In the genomic region with DNA sequence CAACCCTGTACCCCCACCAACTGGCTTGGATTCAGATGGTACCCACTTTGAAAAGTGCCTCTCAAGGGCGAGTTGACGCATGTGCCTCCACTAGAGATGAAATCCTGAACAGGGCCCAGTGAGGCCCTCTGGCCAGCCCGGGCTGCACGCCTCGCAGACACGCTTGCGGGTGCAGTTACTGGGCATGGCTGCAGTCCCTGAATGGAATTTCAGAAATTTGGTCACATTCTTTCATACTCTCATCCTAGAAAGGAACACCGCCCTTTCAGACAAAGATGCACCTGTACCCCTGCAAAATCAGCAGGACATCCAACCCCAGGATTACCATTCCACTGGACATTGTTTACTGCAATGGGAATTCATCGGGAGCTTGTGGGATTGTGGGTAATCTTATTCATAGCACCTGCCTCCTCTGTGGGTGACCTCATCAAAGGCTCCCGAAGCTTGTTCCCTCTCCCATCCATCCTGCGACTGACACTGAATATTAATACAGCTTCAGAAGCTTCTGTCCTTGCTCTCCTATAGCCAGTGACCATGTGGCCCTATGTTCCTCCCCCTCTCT, we compare ENCODE assay signal across 1 cellular context.
A peak's percentile ranks its signal among the peaks of the same experiment; 100 is the strongest.
TF ChIP-seq lines count a peak whose summit lies in the region.

No MANE protein-coding gene starts in this region.

TF ChIP-seq in HepG2, 621 proteins besides CTCF, POLR2A, EP300 and RAD21:
- TF ChIP-seq, protein P1, sequence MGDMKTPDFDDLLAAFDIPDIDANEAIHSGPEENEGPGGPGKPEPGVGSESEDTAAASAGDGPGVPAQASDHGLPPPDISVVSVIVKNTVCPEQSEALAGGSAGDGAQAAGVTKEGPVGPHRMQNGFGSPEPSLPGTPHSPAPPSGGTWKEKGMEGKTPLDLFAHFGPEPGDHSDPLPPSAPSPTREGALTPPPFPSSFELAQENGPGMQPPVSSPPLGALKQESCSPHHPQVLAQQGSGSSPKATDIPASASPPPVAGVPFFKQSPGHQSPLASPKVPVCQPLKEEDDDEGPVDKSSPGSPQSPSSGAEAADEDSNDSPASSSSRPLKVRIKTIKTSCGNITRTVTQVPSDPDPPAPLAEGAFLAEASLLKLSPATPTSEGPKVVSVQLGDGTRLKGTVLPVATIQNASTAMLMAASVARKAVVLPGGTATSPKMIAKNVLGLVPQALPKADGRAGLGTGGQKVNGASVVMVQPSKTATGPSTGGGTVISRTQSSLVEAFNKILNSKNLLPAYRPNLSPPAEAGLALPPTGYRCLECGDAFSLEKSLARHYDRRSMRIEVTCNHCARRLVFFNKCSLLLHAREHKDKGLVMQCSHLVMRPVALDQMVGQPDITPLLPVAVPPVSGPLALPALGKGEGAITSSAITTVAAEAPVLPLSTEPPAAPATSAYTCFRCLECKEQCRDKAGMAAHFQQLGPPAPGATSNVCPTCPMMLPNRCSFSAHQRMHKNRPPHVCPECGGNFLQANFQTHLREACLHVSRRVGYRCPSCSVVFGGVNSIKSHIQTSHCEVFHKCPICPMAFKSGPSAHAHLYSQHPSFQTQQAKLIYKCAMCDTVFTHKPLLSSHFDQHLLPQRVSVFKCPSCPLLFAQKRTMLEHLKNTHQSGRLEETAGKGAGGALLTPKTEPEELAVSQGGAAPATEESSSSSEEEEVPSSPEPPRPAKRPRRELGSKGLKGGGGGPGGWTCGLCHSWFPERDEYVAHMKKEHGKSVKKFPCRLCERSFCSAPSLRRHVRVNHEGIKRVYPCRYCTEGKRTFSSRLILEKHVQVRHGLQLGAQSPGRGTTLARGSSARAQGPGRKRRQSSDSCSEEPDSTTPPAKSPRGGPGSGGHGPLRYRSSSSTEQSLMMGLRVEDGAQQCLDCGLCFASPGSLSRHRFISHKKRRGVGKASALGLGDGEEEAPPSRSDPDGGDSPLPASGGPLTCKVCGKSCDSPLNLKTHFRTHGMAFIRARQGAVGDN (CRISPR knock-in tag; IDR thresholded peaks at IDR 0.05), result peak; percentile 47
- TF ChIP-seq ZNF549 (CRISPR knock-in tag; IDR thresholded peaks at IDR 0.05) (no peak), ZNF143 (CRISPR knock-in tag; IDR thresholded peaks at IDR 0.05) (0 out of 2 replicates have a peak, but pooled peaks have one; percentile 28), HOXA7 (CRISPR knock-in tag; IDR thresholded peaks at IDR 0.05) (no peak), ETV6 (CRISPR knock-in tag; conservative IDR thresholded peaks at IDR 0.05) (no peak), JUND (CRISPR knock-in tag; IDR thresholded peaks at IDR 0.05) (no peak), ZNF121 (CRISPR knock-in tag; IDR thresholded peaks at IDR 0.05) (no peak), TEAD3 (CRISPR knock-in tag; optimal IDR thresholded peaks at IDR 0.05; ENCODE audit: borderline replicate concordance) (peak; percentile 30), ZBTB38 (CRISPR knock-in tag; IDR thresholded peaks at IDR 0.05) (no peak), ZNF879 (CRISPR knock-in tag; IDR thresholded peaks at IDR 0.05) (no peak), ZNF792 (CRISPR knock-in tag; IDR thresholded peaks at IDR 0.05) (no peak), ZC3H13 (CRISPR knock-in tag; IDR thresholded peaks at IDR 0.05) (no peak), ZNF496 (CRISPR knock-in tag; IDR thresholded peaks at IDR 0.05; ENCODE audit: insufficient replicate concordance) (no peak), CAMTA2 (CRISPR knock-in tag; IDR thresholded peaks at IDR 0.05; ENCODE audit: borderline replicate concordance) (no peak), ZNF44 (CRISPR knock-in tag; IDR thresholded peaks at IDR 0.05) (no peak), SCMH1 (CRISPR knock-in tag; IDR thresholded peaks at IDR 0.05; ENCODE audit: borderline replicate concordance) (no peak), POLR2G (IDR thresholded peaks at IDR 0.05; ENCODE audit: low read depth, low read length) (no peak), TBX2 (CRISPR knock-in tag; IDR thresholded peaks at IDR 0.05; ENCODE audit: borderline replicate concordance) (no peak), ZBTB10 (CRISPR knock-in tag; IDR thresholded peaks at IDR 0.05; ENCODE audit: borderline replicate concordance) (no peak), ZNF101 (CRISPR knock-in tag; IDR thresholded peaks at IDR 0.05; ENCODE audit: borderline replicate concordance, low read depth) (no peak), ATF7 (IDR thresholded peaks at IDR 0.05) (0 out of 2 replicates have a peak, but pooled peaks have one; percentile 18), ATF7 (CRISPR knock-in tag; IDR thresholded peaks at IDR 0.05) (no peak), IRF2 (CRISPR knock-in tag; IDR thresholded peaks at IDR 0.05) (no peak)
- TF ChIP-seq, protein P2, sequence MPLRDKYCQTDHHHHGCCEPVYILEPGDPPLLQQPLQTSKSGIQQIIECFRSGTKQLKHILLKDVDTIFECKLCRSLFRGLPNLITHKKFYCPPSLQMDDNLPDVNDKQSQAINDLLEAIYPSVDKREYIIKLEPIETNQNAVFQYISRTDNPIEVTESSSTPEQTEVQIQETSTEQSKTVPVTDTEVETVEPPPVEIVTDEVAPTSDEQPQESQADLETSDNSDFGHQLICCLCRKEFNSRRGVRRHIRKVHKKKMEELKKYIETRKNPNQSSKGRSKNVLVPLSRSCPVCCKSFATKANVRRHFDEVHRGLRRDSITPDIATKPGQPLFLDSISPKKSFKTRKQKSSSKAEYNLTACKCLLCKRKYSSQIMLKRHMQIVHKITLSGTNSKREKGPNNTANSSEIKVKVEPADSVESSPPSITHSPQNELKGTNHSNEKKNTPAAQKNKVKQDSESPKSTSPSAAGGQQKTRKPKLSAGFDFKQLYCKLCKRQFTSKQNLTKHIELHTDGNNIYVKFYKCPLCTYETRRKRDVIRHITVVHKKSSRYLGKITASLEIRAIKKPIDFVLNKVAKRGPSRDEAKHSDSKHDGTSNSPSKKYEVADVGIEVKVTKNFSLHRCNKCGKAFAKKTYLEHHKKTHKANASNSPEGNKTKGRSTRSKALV (CRISPR knock-in tag; IDR thresholded peaks at IDR 0.05), result no peak
